In genomic region chr10:71836594-71836970, GRCh38 we compare ENCODE assay signal across 1 cellular context.
TF ChIP-seq lines count a peak whose summit lies in the region.

No MANE protein-coding gene starts in this region.

TF ChIP-seq in H1, 55 proteins besides CTCF, POLR2A, EP300 and RAD21 (continued from another document):
- TF ChIP-seq ASH2L (IDR thresholded peaks at IDR 0.05; ENCODE audit: low read length): no peak
- TF ChIP-seq TAF1 (IDR thresholded peaks at IDR 0.05; ENCODE audit: low read depth, low read length): no peak
- TF ChIP-seq JUN (IDR thresholded peaks at IDR 0.05; ENCODE audit: low read depth, low read length): no peak
- TF ChIP-seq CEBPB (IDR thresholded peaks at IDR 0.05; ENCODE audit: low read depth, low read length): no peak
- no peak for TF ChIP-seq TEAD4 (IDR thresholded peaks at IDR 0.05; ENCODE audit: low read depth, low read length)
- no peak for TF ChIP-seq SIX5 (IDR thresholded peaks at IDR 0.05; ENCODE audit: low read depth, low read length)
- TF ChIP-seq BACH1 (IDR thresholded peaks at IDR 0.05; ENCODE audit: low read length): no peak
- TF ChIP-seq CBX8 (IDR thresholded peaks at IDR 0.05; ENCODE audit: borderline replicate concordance, low read depth, low read length): no peak
- TF ChIP-seq CTBP2 (IDR thresholded peaks at IDR 0.05; ENCODE audit: borderline replicate concordance, insufficient read depth, insufficient read length, low read length): no peak
- TF ChIP-seq, protein P1, sequence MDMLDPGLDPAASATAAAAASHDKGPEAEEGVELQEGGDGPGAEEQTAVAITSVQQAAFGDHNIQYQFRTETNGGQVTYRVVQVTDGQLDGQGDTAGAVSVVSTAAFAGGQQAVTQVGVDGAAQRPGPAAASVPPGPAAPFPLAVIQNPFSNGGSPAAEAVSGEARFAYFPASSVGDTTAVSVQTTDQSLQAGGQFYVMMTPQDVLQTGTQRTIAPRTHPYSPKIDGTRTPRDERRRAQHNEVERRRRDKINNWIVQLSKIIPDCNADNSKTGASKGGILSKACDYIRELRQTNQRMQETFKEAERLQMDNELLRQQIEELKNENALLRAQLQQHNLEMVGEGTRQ (IDR thresholded peaks at IDR 0.05; ENCODE audit: low read length): no peak
- no peak for TF ChIP-seq HDAC6 (IDR thresholded peaks at IDR 0.05; ENCODE audit: low read depth, low read length)
- TF ChIP-seq GABPA (IDR thresholded peaks at IDR 0.05; ENCODE audit: borderline replicate concordance, insufficient read depth, low read length): no peak
- no peak for TF ChIP-seq CHD2 (IDR thresholded peaks at IDR 0.05; ENCODE audit: low read length)
- TF ChIP-seq ZNF274 (IDR thresholded peaks at IDR 0.05; ENCODE audit: borderline replicate concordance, extremely low read depth, low read length): no peak
- no peak for TF ChIP-seq SP1 (IDR thresholded peaks at IDR 0.05; ENCODE audit: low read depth, low read length)
